In genomic region chr12:42023733-42024494, GRCh38 we compare ENCODE assay signal across 9 cellular contexts.
DNase-seq lines count a peak whose midpoint lies in the region; ATAC-seq and TF ChIP-seq lines count a peak whose summit lies in the region.
"Had no signal": no experiment of that assay in that cellular context is flagged by ENCODE, and none has a peak within 500 bp of the region (broad histone marks: within the 10 kb centered on the region; RNA-seq: fewer than 3 reads in every experiment).

No MANE protein-coding gene starts in this region.

- H3K36me3 Mint-ChIP-seq in CD14-positive monocyte: no peaks in the 10 kb centered on the region
- no peaks in the 10 kb centered on the region for H3K36me3 Mint-ChIP-seq in naive B cell

- no peaks in the 10 kb centered on the region for H3K9me3 ChIP-seq in esophagus squamous epithelium

- ATAC-seq in GM19324 (IDR thresholded peaks at IDR 0.05; ENCODE audit: low FRiP score, unreplicated experiment) (peak; percentile 61), HG03442 (IDR thresholded peaks at IDR 0.05; ENCODE audit: unreplicated experiment) (peak; percentile 84), naive B cell (ENCODE audit: low read depth in 2 of 2) (peak; percentile 84 to 91)

- H3K27me3 ChIP-seq in esophagus squamous epithelium: peaks cover 0 to 21% (median 0%) of the 10 kb centered on the region in 4 donors

- TF ChIP-seq CTCF in CD14-positive monocyte (IDR thresholded peaks at IDR 0.05): peak; percentile 98
- peak; percentile 76 to 94 (median 84) for TF ChIP-seq CTCF in esophagus squamous epithelium (IDR thresholded peaks at IDR 0.05)

- H3K9me3 Mint-ChIP-seq in CD14-positive monocyte (peaks cover 0 to 3% (median 0%) of the 10 kb centered on the region in 7 donors), naive B cell (no peaks in the 10 kb centered on the region)

- peak overlapping the region; percentile 14 to 60 (median 28) for H3K4me3 ChIP-seq in esophagus squamous epithelium

- H3K36me3 ChIP-seq in esophagus squamous epithelium: no peaks in the 10 kb centered on the region

- H3K4me3 Mint-ChIP-seq in CD14-positive monocyte (peak overlapping the region; percentile 71 to 85), naive B cell (peak overlapping the region; percentile 37 to 87 (median 76))

- peak in 1 of 4 donors; percentile 35 for TF ChIP-seq POLR2A in esophagus squamous epithelium (IDR thresholded peaks at IDR 0.05)

- H3K27ac Mint-ChIP-seq in CD14-positive monocyte (peak overlapping the region in 1 of 7 donors; percentile 48), naive B cell (no peak overlapping the region)

- peaks cover 19% of the 10 kb centered on the region for H3K4me1 Mint-ChIP-seq in CD14-positive monocyte
- peaks cover 7% of the 10 kb centered on the region in 3 donors for H3K4me1 Mint-ChIP-seq in naive B cell

- H3K4me1 ChIP-seq in esophagus squamous epithelium: peaks cover 0 to 10% (median 0%) of the 10 kb centered on the region in 3 donors

- DNase-seq in CD14-positive monocyte (ENCODE audit: low spot score) (peak; percentile 74), NOMO-1 treated with dmso at 0.1 percent for 144 hours (lab: John Stamatoyannopoulos, UW; ENCODE audit: unreplicated experiment) (peak; percentile 58), activated T-cell treated with anti-CD3 and anti-CD28 coated beads for 4 hours (peak; percentile 48), esophagus squamous epithelium (lab: John Stamatoyannopoulos, UW) (no peak), naive B cell (peak; percentile 55)
- DNase-seq in stimulated activated CD8-positive, alpha-beta memory T cell treated with anti-CD3 and anti-CD28 coated beads, Interleukin-7, amount 100 ng/mL, for 4 hours (ENCODE audit: low read depth in 2 of 2): peak; percentile 24 to 35

- no peak overlapping the region for H3K27ac ChIP-seq in esophagus squamous epithelium
- H3K27ac ChIP-seq: epithelial cell of prostate had no signal

- intact Hi-C loops in CD14-positive monocyte (cut with micrococcal nuclease) (loop anchor here (2.0 kb wide), 2 partner anchors 745 to 747 kb away; no protein-coding TSS in a partner anchor), esophagus squamous epithelium (cut with DNase I) (loop anchor here (10.0 kb wide), 1 partner anchor 749 kb away; no protein-coding TSS in a partner anchor)

- 12 to 18% methylated on average over 23 to 24 of the region's 25 CpGs for WGBS in esophagus squamous epithelium, 2 donors

- H3K27me3 Mint-ChIP-seq in CD14-positive monocyte (ENCODE audit: low read depth in 3 of 3) (peaks cover 0 to 3% (median 0%) of the 10 kb centered on the region in 3 donors), naive B cell (peaks cover 3 to 10% (median 10%) of the 10 kb centered on the region in 3 donors)
